ENCODE assay signal across 14 cellular contexts in the genomic region with DNA sequence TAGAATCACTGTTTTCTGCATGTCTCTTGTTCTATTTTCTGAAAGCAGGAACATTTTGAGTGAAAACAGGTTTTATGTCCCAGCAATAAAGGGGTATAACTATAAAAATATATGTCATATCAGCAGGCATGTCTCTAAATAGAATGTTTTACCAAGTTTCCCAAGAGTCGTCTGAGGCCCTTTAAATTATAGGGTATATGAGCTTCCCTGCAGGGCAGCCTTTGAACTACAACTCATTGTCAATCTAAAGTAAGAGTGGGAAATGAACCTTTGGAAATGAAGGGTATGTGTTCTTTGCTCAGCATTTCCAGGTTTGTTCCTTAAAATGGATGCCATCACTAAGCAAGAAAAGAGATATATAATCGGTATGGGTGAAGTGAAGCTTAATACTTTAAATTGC.
"Had no signal": no experiment of that assay in that cellular context is flagged by ENCODE, and none has a peak within 500 bp of the region (broad histone marks: within the 10 kb centered on the region; RNA-seq: fewer than 3 reads in every experiment).

No MANE protein-coding gene starts in this region.

- H3K27ac ChIP-seq: gastrocnemius medialis, heart right ventricle, parathyroid adenoma, skin epidermis, upper lobe of right lung had no signal

- H3K4me3 ChIP-seq: gastrocnemius medialis, heart right ventricle, skin epidermis, upper lobe of right lung had no signal

- H2AFZ ChIP-seq: parathyroid adenoma had no signal

- H3K79me2 ChIP-seq: parathyroid adenoma had no signal

- H3K36me3 ChIP-seq: gastrocnemius medialis, heart right ventricle, upper lobe of right lung had no signal

- H3K9ac ChIP-seq: parathyroid adenoma had no signal

- H3K4me1 ChIP-seq: gastrocnemius medialis, heart right ventricle, parathyroid adenoma, upper lobe of right lung had no signal

- H3K9me3 ChIP-seq: gastrocnemius medialis, heart right ventricle, upper lobe of right lung had no signal

- H3K27me3 ChIP-seq: gastrocnemius medialis, heart right ventricle, upper lobe of right lung had no signal

- DNase-seq: activated CD4-positive, alpha-beta memory T cell treated with anti-CD3 and anti-CD28 coated beads for 36 hours; activated CD4-positive, alpha-beta T cell treated with anti-CD3 and anti-CD28 coated beads for 1 hour; activated gamma-delta T cell; activated naive CD8-positive, alpha-beta T cell treated with anti-CD3 and anti-CD28 coated beads, Interleukin-2, amount 10 ng/mL, durations not matched to agents 7 days and 5 days; activated T-cell treated with anti-CD3 and anti-CD28 coated beads, Interleukin-2, amount 50 U/mL, for 48 hours; aorta; gastrocnemius medialis; heart right ventricle; kidney; left ventricle myocardium superior; stimulated activated naive CD4-positive, alpha-beta T cell; upper lobe of right lung had no signal
